13 cellular contexts compared by ENCODE assay signal in the genomic region with DNA sequence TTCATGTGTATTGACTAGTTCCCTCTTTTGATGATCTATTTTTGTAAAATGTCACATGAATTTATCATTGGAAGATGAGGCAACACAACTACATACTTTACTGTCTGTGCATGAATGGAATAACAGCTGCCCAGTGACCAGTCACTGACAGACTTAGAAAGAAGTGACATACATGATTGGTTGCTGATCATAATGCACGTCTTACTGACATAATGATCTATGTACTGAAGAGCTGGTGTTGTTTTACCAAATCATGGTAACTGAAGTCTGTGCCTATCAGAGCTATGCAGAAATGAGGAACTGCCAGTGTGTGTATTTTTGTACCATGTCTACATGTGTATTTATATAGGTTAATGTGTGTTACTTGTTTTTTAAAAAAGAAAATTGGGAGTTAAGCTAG. TPM values are rescaled to one million over a fixed set of nuclear protein-coding genes. Genes with fewer than 3 reads are reported as not detected.
A peak's percentile ranks its signal among the peaks of the same experiment; 100 is the strongest.
DNase-seq lines count a peak whose midpoint lies in the region; ATAC-seq and TF ChIP-seq lines count a peak whose summit lies in the region.
"Had no signal": no experiment of that assay in that cellular context is flagged by ENCODE, and none has a peak within 500 bp of the region (broad histone marks: within the 10 kb centered on the region; RNA-seq: fewer than 3 reads in every experiment).

No MANE protein-coding gene starts in this region.

- TF ChIP-seq EP300 in tibial nerve (IDR thresholded peaks at IDR 0.05) (peak in 1 of 2 donors; percentile 40), ovary (IDR thresholded peaks at IDR 0.05) (no peak)

- H3K4me1 Mint-ChIP-seq in activated CD4-positive, alpha-beta T cell treated with anti-CD3 and anti-CD28 coated beads, Interleukin-2, amount 10 ng/mL, durations not matched to agents 7 days and 5 days: peaks cover 69% of the 10 kb centered on the region
- H3K4me1 Mint-ChIP-seq in WTC11: peaks cover 15% of the 10 kb centered on the region

- no peaks in the 10 kb centered on the region for H3K27me3 Mint-ChIP-seq in activated CD4-positive, alpha-beta T cell treated with anti-CD3 and anti-CD28 coated beads, Interleukin-2, amount 10 ng/mL, durations not matched to agents 7 days and 5 days
- no peaks in the 10 kb centered on the region for H3K27me3 Mint-ChIP-seq in WTC11 (ENCODE audit: low read depth)

- intact Hi-C loops in ovary (cut with DNase I): no loop called here

- H3K27ac Mint-ChIP-seq in activated CD4-positive, alpha-beta T cell treated with anti-CD3 and anti-CD28 coated beads, Interleukin-2, amount 10 ng/mL, durations not matched to agents 7 days and 5 days: peak overlapping the region; percentile 16
- H3K27ac Mint-ChIP-seq in WTC11: 0 out of 2 replicates have a peak overlapping the region, but pooled peaks have one; percentile 14

- POLR2A ChIA-PET in activated CD4-positive, alpha-beta T cell treated with anti-CD3 and anti-CD28 coated beads, Interleukin-2, amount 10 ng/mL, durations not matched to agents 7 days and 5 days (lab: Charles Lee): no interaction called here
- POLR2A ChIA-PET in WTC11 (lab: Charles Lee): no interaction called here

- H3K4me3 ChIP-seq in skeletal muscle tissue (ENCODE audit: low read length in 3 of 3): no peak overlapping the region
- H3K4me3 ChIP-seq in tibial nerve: no peak overlapping the region
- H3K4me3 ChIP-seq in ovary: no peak overlapping the region
- H3K4me3 ChIP-seq: tibial artery had no signal

- H3K36me3 ChIP-seq in skeletal muscle tissue (ENCODE audit: control insufficient read depth in 3 of 3, insufficient read depth in 3 of 3, low read length in 3 of 3): no peaks in the 10 kb centered on the region
- no peaks in the 10 kb centered on the region for H3K36me3 ChIP-seq in tibial nerve
- H3K36me3 ChIP-seq in ovary: no peaks in the 10 kb centered on the region
- H3K36me3 ChIP-seq: neutrophil, tibial artery had no signal

- TF ChIP-seq POLR2A in tibial nerve (IDR thresholded peaks at IDR 0.05) (no peak), ovary (IDR thresholded peaks at IDR 0.05) (no peak)

- H3K9ac ChIP-seq in skeletal muscle tissue (ENCODE audit: low read depth in 1 of 3, low read length in 3 of 3): no peak overlapping the region
- H3K9ac ChIP-seq: SK-N-SH had no signal

- TF ChIP-seq CTCF in WTC11 (IDR thresholded peaks at IDR 0.05) (no peak), tibial nerve (IDR thresholded peaks at IDR 0.05) (no peak), ovary (IDR thresholded peaks at IDR 0.05) (no peak)

- H3K36me3 Mint-ChIP-seq in activated CD4-positive, alpha-beta T cell treated with anti-CD3 and anti-CD28 coated beads, Interleukin-2, amount 10 ng/mL, durations not matched to agents 7 days and 5 days (ENCODE audit: low read depth): peaks cover 41% of the 10 kb centered on the region
- no peaks in the 10 kb centered on the region for H3K36me3 Mint-ChIP-seq in WTC11

- H3K9me3 ChIP-seq in skeletal muscle tissue (ENCODE audit: control insufficient read depth in 3 of 3, low read length in 3 of 3) (no peaks in the 10 kb centered on the region), tibial nerve (no peaks in the 10 kb centered on the region), ovary (no peaks in the 10 kb centered on the region)
- H3K9me3 ChIP-seq: neutrophil, SK-N-SH, tibial artery had no signal

- no peak overlapping the region for H3K4me3 Mint-ChIP-seq in activated CD4-positive, alpha-beta T cell treated with anti-CD3 and anti-CD28 coated beads, Interleukin-2, amount 10 ng/mL, durations not matched to agents 7 days and 5 days
- no peak overlapping the region for H3K4me3 Mint-ChIP-seq in WTC11

- H3K27me3 ChIP-seq in skeletal muscle tissue (ENCODE audit: control insufficient read depth in 3 of 3, insufficient read depth in 3 of 3, low read length in 3 of 3): no peaks in the 10 kb centered on the region
- no peaks in the 10 kb centered on the region for H3K27me3 ChIP-seq in tibial nerve
- H3K27me3 ChIP-seq in ovary: no peaks in the 10 kb centered on the region
- H3K27me3 ChIP-seq: neutrophil, tibial artery had no signal

- H3K27ac ChIP-seq in skeletal muscle tissue (ENCODE audit: low read depth, low read length) (peak overlapping the region; percentile 80), tibial nerve (no peak overlapping the region), ovary (no peak overlapping the region)
- H3K27ac ChIP-seq: neutrophil, tibial artery had no signal

- WGBS in tibial nerve, 2 donors: 47 to 62% methylated on average over 1 of the region's 1 CpG
- WGBS in ovary, 3 donors: 80 to 88% (median 81%) methylated on average over 1 of the region's 1 CpG

- ATAC-seq in HG03571 (IDR thresholded peaks at IDR 0.05; ENCODE audit: unreplicated experiment): peak; percentile 35
- ATAC-seq in WTC11: no peak

- CTCF ChIA-PET in activated CD4-positive, alpha-beta T cell treated with anti-CD3 and anti-CD28 coated beads, Interleukin-2, amount 10 ng/mL, durations not matched to agents 7 days and 5 days (lab: Charles Lee): interaction anchor here (0.6 to 3.4 kb wide), 6 partner anchors 13 to 45 kb away, joined by 3 to 9 read pairs (median 6); no protein-coding TSS in a partner anchor
- CTCF ChIA-PET in WTC11 (lab: Charles Lee): interaction anchor here (1.9 kb wide), 1 partner anchor 34 kb away, joined by 8 read pairs; no protein-coding TSS in a partner anchor

- H3K9me3 Mint-ChIP-seq in activated CD4-positive, alpha-beta T cell treated with anti-CD3 and anti-CD28 coated beads, Interleukin-2, amount 10 ng/mL, durations not matched to agents 7 days and 5 days: peaks cover 2% of the 10 kb centered on the region
- H3K9me3 Mint-ChIP-seq in WTC11: no peaks in the 10 kb centered on the region

- DNase-seq in activated CD4-positive, alpha-beta T cell treated with anti-CD3 and anti-CD28 coated beads, Interleukin-2, amount 10 ng/mL, durations not matched to agents 7 days and 5 days: no peak
- DNase-seq in activated CD4-positive, alpha-beta T cell treated with anti-CD3 and anti-CD28 coated beads for 48 hours: no peak
- no peak for DNase-seq in WTC11 (ENCODE audit: low spot score)
- DNase-seq in tibial nerve (ENCODE audit: low spot score in 2 of 2): no peak
- no peak for DNase-seq in ovary
- no peak for DNase-seq in H4 (ENCODE audit: low spot score)
- DNase-seq: activated effector memory CD4-positive, alpha-beta T cell treated with anti-CD3 and anti-CD28 coated beads, Interleukin-2, amount 50 U/mL, for 16 hours; SK-N-SH; stimulated activated CD4-positive, alpha-beta T cell treated with anti-CD3 and anti-CD28 coated beads, Interleukin-1b, Interleukin-23, amount 100 ng/mL, for 48 hours; tibial artery had no signal

- H3K4me1 ChIP-seq in skeletal muscle tissue (ENCODE audit: control insufficient read depth in 3 of 3, insufficient read depth in 3 of 3, low read length in 3 of 3): peaks cover 20 to 36% (median 21%) of the 10 kb centered on the region in 3 donors
- peaks cover 0 to 28% (median 16%) of the 10 kb centered on the region in 4 donors for H3K4me1 ChIP-seq in tibial nerve
- no peaks in the 10 kb centered on the region for H3K4me1 ChIP-seq in ovary (ENCODE audit: insufficient read depth)

TF ChIP-seq in WTC11, 78 proteins besides CTCF, POLR2A, EP300 and RAD21 (continues in another document):
- no peak for TF ChIP-seq CREB1 (CRISPR knock-in tag; IDR thresholded peaks at IDR 0.05)
- no peak for TF ChIP-seq TEAD4 (CRISPR knock-in tag; IDR thresholded peaks at IDR 0.05)
- TF ChIP-seq ZNF425 (CRISPR knock-in tag; conservative IDR thresholded peaks at IDR 0.05): no peak

RNA-seq across cellular contexts. Expression of gene GPR18, which starts 26.5 kb away (rescaled TPM):
- total RNA-seq in activated CD4-positive, alpha-beta T cell treated with anti-CD3 and anti-CD28 coated beads, Interleukin-2, amount 10 ng/mL, durations not matched to agents 7 days and 5 days: 10 to 100 TPM; 19.7 to 25.4 TPM
- total RNA-seq in WTC11 (2021) (0.09 TPM in 1 of 3 replicates, not detected in the others), skeletal muscle tissue (under 0.01 TPM), tibial nerve (not detected), ovary (under 1 TPM in 1 of 7 donors, not detected in 6; 0.30 TPM)
- polyA plus RNA-seq in ovary: under 1 TPM in 1 of 2 donors, not detected in 1; 0.73 TPM
- total RNA-seq in H4 (2014; rRNA removed; shearing (Covaris generic)): not detected in 2 replicates
- polyA plus RNA-seq: SK-N-SH had no signal

RNA-seq across cellular contexts. Expression of gene UBAC2, which starts 31.1 kb away (rescaled TPM):
- 10 to 100 TPM; 67.8 to 70.5 TPM for total RNA-seq in activated CD4-positive, alpha-beta T cell treated with anti-CD3 and anti-CD28 coated beads, Interleukin-2, amount 10 ng/mL, durations not matched to agents 7 days and 5 days
- 64.7 to 72.4 TPM (median 71.3 TPM) in 3 replicates for total RNA-seq in WTC11 (2021)
- 100 TPM for total RNA-seq in skeletal muscle tissue
- total RNA-seq in tibial nerve: 10 to 100 TPM; 43.5 to 59.6 (median 52.0) TPM
- total RNA-seq in ovary: 10 to 100 TPM; 38.7 to 52.1 (median 46.8) TPM
- polyA plus RNA-seq in ovary: 10 to 100 TPM; 57.2 to 87.5 TPM
- total RNA-seq in H4 (2014; rRNA removed; shearing (Covaris generic)): 24.0 and 29.8 TPM in 2 replicates

Comparison
In these comparisons a context has a peak if more than half of its experiments do, and no peak if none do; other contexts are left out.
1. RNA of gene GPR18, which starts 26.5 kb away (total RNA-seq): 19.7 to 25.4 TPM in activated CD4-positive, alpha-beta T cell treated with anti-CD3 and anti-CD28 coated beads, Interleukin-2, amount 10 ng/mL, durations not matched to agents 7 days and 5 days; 0.30 TPM in ovary, 0.09 TPM in WTC11, under 0.01 TPM in skeletal muscle tissue (single experiment), not detected in tibial nerve and not detected in H4; every median in the first group is over 10 times any median in the second.